Comparison of ENCODE assay signal across 10 cellular contexts in the genomic region with DNA sequence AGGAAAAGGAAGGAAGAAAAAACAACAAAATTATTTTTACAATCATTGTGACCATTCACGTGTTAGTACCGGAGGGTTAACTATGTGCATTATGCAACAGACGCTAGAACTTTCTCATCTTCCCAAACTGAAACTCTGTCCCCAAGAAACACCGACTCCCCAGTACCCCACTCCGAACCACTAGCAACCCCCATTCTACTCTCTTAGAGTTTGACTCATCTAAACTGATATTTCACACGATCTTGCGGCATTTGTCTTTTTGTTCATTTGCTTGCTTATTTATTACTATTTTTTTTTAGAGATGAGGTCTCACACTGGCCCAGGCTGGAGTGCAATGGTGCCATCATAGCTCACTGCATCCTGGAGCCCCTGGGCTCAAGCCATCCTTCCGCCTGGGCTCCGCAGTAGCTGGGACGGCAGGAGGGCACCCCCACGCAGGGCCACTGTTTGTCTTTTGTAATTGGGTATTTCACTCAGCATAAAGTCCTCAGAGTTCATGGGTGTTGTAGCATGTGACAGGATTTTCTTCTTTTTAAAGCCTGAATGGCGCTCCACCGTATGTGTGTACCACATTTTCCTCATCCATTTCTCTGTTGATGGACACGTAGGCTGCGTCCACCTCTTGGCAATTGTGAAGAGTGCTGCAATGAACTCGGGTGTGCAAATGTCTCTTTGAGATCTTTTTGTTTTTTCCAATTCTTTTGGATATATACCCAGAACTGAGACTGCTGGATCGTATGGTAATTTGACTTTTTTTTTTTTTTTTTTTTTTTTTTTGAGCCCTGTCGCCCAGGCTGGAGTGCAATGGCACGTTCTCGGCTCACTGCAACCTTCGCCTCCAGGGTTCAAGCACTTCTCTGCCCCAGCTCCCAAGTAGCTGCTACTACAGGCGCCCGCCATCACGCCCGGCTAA. TPM values are rescaled to one million over a fixed set of nuclear protein-coding genes. Genes with fewer than 3 reads are reported as not detected.
A peak's percentile ranks its signal among the peaks of the same experiment; 100 is the strongest.
DNase-seq lines count a peak whose midpoint lies in the region; ATAC-seq, FAIRE-seq and TF ChIP-seq lines count a peak whose summit lies in the region.
"Had no signal": no experiment of that assay in that cellular context is flagged by ENCODE, and none has a peak within 500 bp of the region (broad histone marks: within the 10 kb centered on the region; RNA-seq: fewer than 3 reads in every experiment).

No MANE protein-coding gene starts in this region.

- H3K4me3 ChIP-seq in A549 (peak overlapping the region; percentile 77), adipocyte (ENCODE audit: low read length) (peak overlapping the region; percentile 52)

- no peaks in the 10 kb centered on the region for H3K79me1 ChIP-seq in H9 (ENCODE audit: insufficient read depth, low read depth, low read length, poor library complexity, severe bottlenecking)

- no peak overlapping the region for H3K23ac ChIP-seq in H9 (ENCODE audit: insufficient read length, low read depth, low read length)

- no peak overlapping the region; the same call in 1 of the 2 replicates for H2BK15ac ChIP-seq in H9 (ENCODE audit: low read depth, low read length)

- H2BK12ac ChIP-seq in H9 (ENCODE audit: insufficient read length, low read depth, low read length) = no peak overlapping the region

- no peak overlapping the region for H4K91ac ChIP-seq in H9 (ENCODE audit: insufficient read length, low read depth, low read length)

- ATAC-seq in A549 = peak in 1 of 2 experiments; percentile 30; a peak in 2 of 6 replicates

- H4K8ac ChIP-seq in H9 (replicated peaks; ENCODE audit: insufficient read length, low read depth, low read length) = no peak overlapping the region

- no peak overlapping the region for H2AFZ ChIP-seq in H9 (ENCODE audit: low read length)

- no peak for TF ChIP-seq RAD21 in A549 (conservative IDR thresholded peaks at IDR 0.05 in 1 of 2, IDR thresholded peaks at IDR 0.05 in 1 of 2)

- H3T11ph ChIP-seq in H9 (ENCODE audit: low read length) = no peak overlapping the region

- H4K5ac ChIP-seq in H9 (ENCODE audit: insufficient read length, low read depth, low read length) = no peak overlapping the region

- no peak overlapping the region for H2AK5ac ChIP-seq in H9 (ENCODE audit: insufficient read length, low read length)

- no peak for TF ChIP-seq CTCF in A549 (IDR thresholded peaks at IDR 0.05)
- no peak for TF ChIP-seq CTCF in H9 (conservative IDR thresholded peaks at IDR 0.05)
- TF ChIP-seq CTCF in mesothelial cell of epicardium (IDR thresholded peaks at IDR 0.05; ENCODE audit: unreplicated experiment) = no peak
- no peak for TF ChIP-seq CTCF in D721Med (IDR thresholded peaks at IDR 0.05; ENCODE audit: insufficient read depth, missing control alignments)

- 86% methylated on average over 25 of the region's 25 CpGs for WGBS in A549 (ENCODE audit: missing lambda C conversion rate)
- no CpG with 5 or more reads among the region's 25 CpGs for WGBS in H9 (ENCODE audit: extremely low coverage, insufficient read length, low lambda C conversion rate)

- peak overlapping the region; percentile 75 to 95 for H3K27ac ChIP-seq in A549
- H3K27ac ChIP-seq in H9 (ENCODE audit: insufficient read length, low read depth, low read length) = no peak overlapping the region

- no peak overlapping the region for H2BK5ac ChIP-seq in H9 (ENCODE audit: insufficient read length, low read length)

- no peak for TF ChIP-seq POLR2A in A549 (IDR thresholded peaks at IDR 0.05; ENCODE audit: low read length)

- H3K27me3 Mint-ChIP-seq in H9 (ENCODE audit: low read depth) (peaks cover 96% of the 10 kb centered on the region), mesothelial cell of epicardium (ENCODE audit: low read depth) (peaks cover 91% of the 10 kb centered on the region)

- H3K9ac ChIP-seq in H9 (ENCODE audit: extremely low read depth, insufficient read length, low read length) = no peak overlapping the region
- H3K9ac ChIP-seq in adipocyte (ENCODE audit: low read length) = no peak overlapping the region

- H3K4me3 Mint-ChIP-seq in H9 (peak overlapping the region in 1 of 2 experiments; percentile 72; a peak in 3 of 5 replicates), mesothelial cell of epicardium (peak overlapping the region; percentile 15)

- TF ChIP-seq EP300 in A549 (IDR thresholded peaks at IDR 0.05) = no peak

- H3K14ac ChIP-seq in H9 (ENCODE audit: insufficient read depth, low read length) = no peak overlapping the region

- H3K27ac Mint-ChIP-seq in H9 (no peak overlapping the region; a peak in 1 of 7 replicates), mesothelial cell of epicardium (no peak overlapping the region)

- H3K79me2 ChIP-seq in H9 (ENCODE audit: insufficient read depth, low read length) = no peaks in the 10 kb centered on the region

- H3K36me3 Mint-ChIP-seq in H9 (ENCODE audit: insufficient read depth in 1 of 3, low read depth in 3 of 3) (no peaks in the 10 kb centered on the region; a peak in 1 of 7 replicates), mesothelial cell of epicardium (no peaks in the 10 kb centered on the region)

- H3K4me1 Mint-ChIP-seq in H9 = peaks cover 12 to 29% of the 10 kb centered on the region in 2 experiments
- peaks cover 19% of the 10 kb centered on the region for H3K4me1 Mint-ChIP-seq in mesothelial cell of epicardium

- no peak overlapping the region for H3K4ac ChIP-seq in H9 (ENCODE audit: low read depth, low read length)

- H4K20me1 ChIP-seq in H9 (ENCODE audit: control insufficient read depth, insufficient read depth, insufficient read length) = no peaks in the 10 kb centered on the region

- H3K27me3 ChIP-seq in H9 (ENCODE audit: insufficient read depth, low read length) (peaks cover 88% of the 10 kb centered on the region), adipocyte (replicated peaks; ENCODE audit: control insufficient read depth, insufficient read depth, low read length) (peaks cover 77% of the 10 kb centered on the region)

- H3K9me3 Mint-ChIP-seq in H9 = peaks cover 0 to 9% of the 10 kb centered on the region in 2 experiments; a peak in 2 of 5 replicates
- no peaks in the 10 kb centered on the region for H3K9me3 Mint-ChIP-seq in mesothelial cell of epicardium

- POLR2A ChIA-PET in A549 (lab: Yijun Ruan, JAX) = no interaction called here

- no peak overlapping the region for H3K18ac ChIP-seq in H9 (ENCODE audit: insufficient read length, low read depth, low read length)

- H3K56ac ChIP-seq in H9 (ENCODE audit: insufficient read length, low read depth, low read length) = no peak overlapping the region

- H2BK120ac ChIP-seq in H9 (ENCODE audit: low read depth, low read length, poor library complexity, severe bottlenecking) = no peak overlapping the region

- peaks cover 7% of the 10 kb centered on the region; the same call in 2 of the 3 replicates for H3K4me1 ChIP-seq in A549
- 0 out of 2 replicates have a peak, but pooled peaks cover 4% of the 10 kb centered on the region for H3K4me1 ChIP-seq in H9 (ENCODE audit: insufficient read depth, low read length)
- H3K4me1 ChIP-seq in adipocyte (ENCODE audit: control insufficient read depth, insufficient read depth, low read length) = peaks cover 9% of the 10 kb centered on the region

- no peak overlapping the region for H2BK20ac ChIP-seq in H9 (ENCODE audit: low read depth, low read length, poor library complexity, severe bottlenecking)

- H3K36me3 ChIP-seq in adipocyte (ENCODE audit: control insufficient read depth, insufficient read depth, low read length, severe bottlenecking) = no peaks in the 10 kb centered on the region

- DNase-seq in A549 (ENCODE audit: low read depth in 1 of 2, low spot score in 1 of 2) = no peak
- DNase-seq in H9 = no peak
- no peak for DNase-seq in adipocyte (ENCODE audit: low read depth)
- peak in 1 of 2 experiments; percentile 25 for DNase-seq in mesothelial cell of epicardium (ENCODE audit: low spot score in 2 of 2, unreplicated experiment in 2 of 2)
- DNase-seq in SIG-M5 (lab: John Stamatoyannopoulos, UW) = no peak
- DNase-seq in D721Med (ENCODE audit: insufficient read length, low spot score) = no peak
- no peak for DNase-seq in dermis blood vessel endothelial cell
- no peak for DNase-seq in iPS-NIHi7 (ENCODE audit: extremely low spot score)

- H3K9me3 ChIP-seq in A549 (no peaks in the 10 kb centered on the region), H9 (ENCODE audit: control insufficient read depth, low read depth, low read length) (no peaks in the 10 kb centered on the region), adipocyte (ENCODE audit: control insufficient read depth, low read length) (peaks cover 6% of the 10 kb centered on the region)

- no peak for FAIRE-seq in A549 (lab: Jason Lieb, UNC)
- no peak for FAIRE-seq in D721Med (lab: Jason Lieb, UNC)

- H3K4me2 ChIP-seq in A549 (peak overlapping the region; percentile 93), H9 (ENCODE audit: insufficient read depth, insufficient read length, low read length) (peak overlapping the region; percentile 32)

- no peaks in the 10 kb centered on the region for H3K23me2 ChIP-seq in H9 (ENCODE audit: insufficient read length, low read depth, low read length, poor library complexity, severe bottlenecking)

- CTCF ChIA-PET in A549 (lab: Yijun Ruan, JAX) = interaction anchor here (1.0 to 1.2 kb wide), 3 partner anchors 13 to 273 kb away, joined by 3 read pairs; no protein-coding TSS in a partner anchor

TF ChIP-seq in A549, 52 proteins besides CTCF, POLR2A, EP300 and RAD21:
- TF ChIP-seq TP53 (CRISPR knock-in tag; IDR thresholded peaks at IDR 0.05) (no peak), CEBPB (IDR thresholded peaks at IDR 0.05) (peak; percentile 14 to 43; a peak in 1 of 4 replicates)

RNA-seq across cellular contexts. Expression of a gene that starts 9.5 kb away (rescaled TPM):
- polyA plus RNA-seq in A549 (2011; rRNA removed) = 0.67 and 0.70 TPM in 2 replicates
- polyA plus RNA-seq in A549 (2012; cell fraction: cytosol; rRNA removed) = 1.5 and 1.8 TPM in 2 replicates
- polyA plus RNA-seq in A549 (2012; cell fraction: nucleus; rRNA removed) = 3.2 TPM in 2 replicates
- polyA plus RNA-seq in A549 (2017; fragmentation: RNase III; extraction: RNeasy Plus Mini Kit Qiagen cat#74134 plus additional on column Dnase treatment) = 3.1 to 4.5 TPM (median 4.2 TPM) in 3 replicates
- 0.88 and 1.0 TPM in 2 replicates for polyA minus RNA-seq in A549 (2011; rRNA and poly(A)+ RNA removed)
- total RNA-seq in H9 (2021) = 0.20 TPM in 1 of 2 replicates, not detected in the other
- not detected in 3 replicates for total RNA-seq in mesothelial cell of epicardium
- total RNA-seq in dermis blood vessel endothelial cell = not detected in 2 replicates
- total RNA-seq: LHCN-M2, mononuclear cell had no signal

RNA-seq across cellular contexts. Expression of a gene that starts 51.5 kb away (rescaled TPM):
- polyA plus RNA-seq in A549 (2011; rRNA removed) (15.5 and 19.1 TPM in 2 replicates), A549 (2017; fragmentation: RNase III; extraction: RNeasy Plus Mini Kit Qiagen cat#74134 plus additional on column Dnase treatment) (17.7 to 19.0 TPM (median 18.8 TPM) in 3 replicates)
- polyA plus RNA-seq in A549 (2012; cell fraction: cytosol; rRNA removed) = 9.9 and 10.7 TPM in 2 replicates
- 28.0 and 34.9 TPM in 2 replicates for polyA plus RNA-seq in A549 (2012; cell fraction: nucleus; rRNA removed)
- 22.2 and 24.6 TPM in 2 replicates for polyA minus RNA-seq in A549 (2011; rRNA and poly(A)+ RNA removed)
- total RNA-seq in H9 (2021) (30.4 and 31.7 TPM in 2 replicates), mesothelial cell of epicardium (27.0 to 29.3 TPM (median 29.1 TPM) in 3 replicates), dermis blood vessel endothelial cell (20.6 and 23.0 TPM in 2 replicates)
